ENCODE assay signal across 16 cellular contexts in the genomic region with DNA sequence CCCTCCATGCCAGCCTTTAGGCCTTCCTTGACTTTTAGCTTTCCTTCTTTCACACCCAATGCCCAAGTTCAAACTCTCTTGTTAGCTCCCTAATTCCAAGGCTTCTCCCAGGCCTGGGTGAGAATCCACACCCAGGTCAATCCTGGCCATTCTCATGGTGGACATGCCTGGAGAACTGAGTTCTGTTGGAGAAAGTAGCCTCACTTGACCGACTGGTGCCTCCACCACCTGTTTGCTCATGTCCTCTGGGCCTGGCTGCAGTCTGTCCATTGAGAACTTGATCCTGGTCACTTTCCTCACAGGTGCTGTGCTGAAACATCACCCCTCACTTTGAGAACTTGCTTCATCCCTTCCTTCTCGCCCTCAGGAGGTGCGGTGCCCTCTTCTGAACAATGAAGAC.
DNase-seq lines count a peak whose midpoint lies in the region; ATAC-seq and TF ChIP-seq lines count a peak whose summit lies in the region.
"Had no signal": no experiment of that assay in that cellular context is flagged by ENCODE, and none has a peak within 500 bp of the region (broad histone marks: within the 10 kb centered on the region; RNA-seq: fewer than 3 reads in every experiment).

No MANE protein-coding gene starts in this region.

- 73% methylated on average over 3 of the region's 3 CpGs for WGBS in hepatocyte (ENCODE audit: low lambda C conversion rate, missing lambda C conversion rate)

- H3K9me3 ChIP-seq in hepatocyte (ENCODE audit: low read depth) = no peaks in the 10 kb centered on the region
- no peaks in the 10 kb centered on the region for H3K9me3 ChIP-seq in gastrocnemius medialis

- H3K36me3 Mint-ChIP-seq in mesothelial cell of epicardium = peaks cover 2% of the 10 kb centered on the region
- H3K36me3 Mint-ChIP-seq: CD4-positive, alpha-beta memory T cell had no signal

- H3K9me2 ChIP-seq in hepatocyte (replicated peaks; ENCODE audit: insufficient read depth) = no peaks in the 10 kb centered on the region

- no peak overlapping the region for H2AFZ ChIP-seq in hepatocyte
- H2AFZ ChIP-seq: GM23338 had no signal

- no peaks in the 10 kb centered on the region for H4K20me1 ChIP-seq in hepatocyte (ENCODE audit: insufficient read depth, poor library complexity, severe bottlenecking)

- H3K4me1 Mint-ChIP-seq in mesothelial cell of epicardium = peaks cover 52% of the 10 kb centered on the region
- H3K4me1 Mint-ChIP-seq: CD4-positive, alpha-beta memory T cell had no signal

- ATAC-seq in gastrocnemius medialis (peak in 1 of 2 donors; percentile 55), HG02763 (IDR thresholded peaks at IDR 0.05; ENCODE audit: unreplicated experiment) (no peak), left colon (no peak)
- ATAC-seq: GM23338, HCT116 had no signal

- no peak overlapping the region for H3K4me3 ChIP-seq in hepatocyte
- no peak overlapping the region for H3K4me3 ChIP-seq in gastrocnemius medialis
- H3K4me3 ChIP-seq: GM23338 had no signal

- intact Hi-C loops in gastrocnemius medialis (cut with DNase I; ENCODE audit: low total_unique reads) = loop anchor here (2.0 kb wide), 1 partner anchor 64 kb away; no protein-coding TSS in a partner anchor
- intact Hi-C loops in left colon (cut with DNase I, micrococcal nuclease) = no loop called here

- DNase-seq in hepatocyte (ENCODE audit: low spot score) (no peak), mesothelial cell of epicardium (ENCODE audit: low spot score in 2 of 2, unreplicated experiment in 2 of 2) (peak in 1 of 2 experiments; percentile 36), gastrocnemius medialis (peak; percentile 14 to 42), OCI-M1 (lab: John Stamatoyannopoulos, UW) (no peak), left colon (no peak)
- DNase-seq: C1 segment of cervical spinal cord; Calu3; CD4-positive, alpha-beta memory T cell; COR-L47; DMS53; DMS79 treated with DMSO at 0.1 percent for 48 hours; GF-D8; H9 had no signal

- peak overlapping the region; percentile 93 for H3K27ac Mint-ChIP-seq in mesothelial cell of epicardium
- H3K27ac Mint-ChIP-seq: CD4-positive, alpha-beta memory T cell; GM23338; H9 had no signal

- H3K9me3 Mint-ChIP-seq in mesothelial cell of epicardium = peaks cover 14% of the 10 kb centered on the region

- no peaks in the 10 kb centered on the region for H3K79me2 ChIP-seq in hepatocyte

- H3K27me3 ChIP-seq in hepatocyte (no peaks in the 10 kb centered on the region), gastrocnemius medialis (no peaks in the 10 kb centered on the region)

- TF ChIP-seq CTCF in hepatocyte (IDR thresholded peaks at IDR 0.05; ENCODE audit: poor library complexity) (no peak), mesothelial cell of epicardium (IDR thresholded peaks at IDR 0.05; ENCODE audit: unreplicated experiment) (no peak), gastrocnemius medialis (IDR thresholded peaks at IDR 0.05 in 4 of 5, conservative IDR thresholded peaks at IDR 0.05 in 1 of 5) (no peak)

- H3K27ac ChIP-seq in hepatocyte (peak overlapping the region; percentile 59), gastrocnemius medialis (no peak overlapping the region)

- peaks cover 5% of the 10 kb centered on the region for H3K4me1 ChIP-seq in hepatocyte (ENCODE audit: insufficient read depth)
- peaks cover 9 to 17% of the 10 kb centered on the region in 2 donors for H3K4me1 ChIP-seq in gastrocnemius medialis

- in situ Hi-C loops in gastrocnemius medialis (cut with MboI; ENCODE audit: low sequenced_read_pairs in 4 of 4) = no loop called here

- no peak for TF ChIP-seq POLR2A in gastrocnemius medialis (IDR thresholded peaks at IDR 0.05)

- H3K36me3 ChIP-seq in hepatocyte (replicated peaks; ENCODE audit: insufficient read depth, low read depth) = no peaks in the 10 kb centered on the region
- H3K36me3 ChIP-seq in gastrocnemius medialis = no peaks in the 10 kb centered on the region

- no peak overlapping the region for H3K4me3 Mint-ChIP-seq in mesothelial cell of epicardium
- H3K4me3 Mint-ChIP-seq: CD4-positive, alpha-beta memory T cell; GM23338; H9 had no signal

- H3K27me3 Mint-ChIP-seq in mesothelial cell of epicardium (ENCODE audit: low read depth) = no peaks in the 10 kb centered on the region

- no peak overlapping the region for H3K4me2 ChIP-seq in hepatocyte
- H3K4me2 ChIP-seq: GM23338 had no signal

Comparison
In these comparisons a context has a peak if more than half of its experiments do, and no peak if none do; other contexts are left out.
1. DNase-seq: peak in gastrocnemius medialis (2 of 2); none in hepatocyte (single experiment), OCI-M1 (single experiment) and left colon (0 of 2).